Comparison of ENCODE assay signal across 25 cellular contexts in genomic region chr9:129359162-129359811, GRCh38.
"Had no signal": no experiment of that assay in that cellular context is flagged by ENCODE, and none has a peak within 500 bp of the region (broad histone marks: within the 10 kb centered on the region; RNA-seq: fewer than 3 reads in every experiment).

No MANE protein-coding gene starts in this region.

- H3K36me3 Mint-ChIP-seq: activated CD4-positive, alpha-beta memory T cell treated with anti-CD3 and anti-CD28 coated beads for 36 hours; natural killer cell treated with Interleukin-12 subunit alpha and Interleukin-12 subunit beta and Interleukin-15 and Interleukin-18, amount 100 ng/mL, for 72 hours; type B pancreatic cell had no signal

- H3K4me1 Mint-ChIP-seq: activated CD4-positive, alpha-beta T cell treated with anti-CD3 and anti-CD28 coated beads for 36 hours had no signal

- H3K27ac Mint-ChIP-seq: activated B cell treated with CpG ODN at 0.5 μM for 24 hours; activated CD4-positive, alpha-beta memory T cell treated with anti-CD3 and anti-CD28 coated beads for 36 hours; activated CD4-positive, alpha-beta T cell treated with anti-CD3 and anti-CD28 coated beads for 36 hours; dendritic cell treated with granulocyte-macrophage colony-stimulating factor and Interleukin-4, amounts not matched to agents 40 ng/mL and 50 ng/mL, for 4 days; natural killer cell treated with Interleukin-12 subunit alpha and Interleukin-12 subunit beta and Interleukin-15 and Interleukin-18, amount 100 ng/mL, for 72 hours; stimulated activated naive B cell treated with anti-CD40 and anti-IgM and Interleukin-4, amounts not matched to agents 10 μg/mL and 1 μg/mL and 100 μg/mL, for 72 hours; T-helper 17 cell; type B pancreatic cell had no signal

- DNase-seq: activated B cell treated with CpG ODN at 0.5 μM for 24 hours; activated CD4-positive, alpha-beta memory T cell treated with anti-CD3 and anti-CD28 coated beads for 36 hours; activated CD4-positive, alpha-beta T cell treated with anti-CD3 and anti-CD28 coated beads for 36 hours; activated effector memory CD4-positive, alpha-beta T cell treated with Interleukin-2 at 50 U/mL for 16 hours; activated naive CD4-positive, alpha-beta T cell treated with anti-CD3 and anti-CD28 coated beads, Interleukin-2, amount 50 U/mL, for 16 hours; activated T-cell treated with anti-CD3 and anti-CD28 coated beads, Interleukin-2, amount 50 U/mL, for 48 hours; anterior cingulate cortex; body of pancreas; caudate nucleus; effector CD8-positive, alpha-beta T cell; erythroblast; foreskin fibroblast; occipital lobe; small intestine; stimulated activated CD4-positive, alpha-beta T cell treated with anti-CD3 and anti-CD28 coated beads, Interleukin-2, amount 100 ng/mL, for 24 hours; stimulated activated naive B cell treated with anti-CD40 and anti-IgM and Interleukin-4, amounts not matched to agents 10 μg/mL and 1 μg/mL and 100 μg/mL, for 72 hours; SW 1271; T-helper 17 cell; testis had no signal

- H3K27ac ChIP-seq: body of pancreas, testis had no signal

- H3K27me3 Mint-ChIP-seq: activated CD4-positive, alpha-beta T cell treated with anti-CD3 and anti-CD28 coated beads for 36 hours; natural killer cell treated with Interleukin-12 subunit alpha and Interleukin-12 subunit beta and Interleukin-15 and Interleukin-18, amount 100 ng/mL, for 72 hours; type B pancreatic cell had no signal

- H3K4me3 ChIP-seq: body of pancreas, lung, testis had no signal

- H3K9me3 ChIP-seq: testis had no signal

- H3K9me3 Mint-ChIP-seq: activated B cell treated with CpG ODN at 0.5 μM for 24 hours; natural killer cell treated with Interleukin-12 subunit alpha and Interleukin-12 subunit beta and Interleukin-15 and Interleukin-18, amount 100 ng/mL, for 72 hours; type B pancreatic cell had no signal

- H3K4me3 Mint-ChIP-seq: activated B cell treated with CpG ODN at 0.5 μM for 24 hours; activated CD4-positive, alpha-beta memory T cell treated with anti-CD3 and anti-CD28 coated beads for 36 hours; activated CD4-positive, alpha-beta T cell treated with anti-CD3 and anti-CD28 coated beads for 36 hours; dendritic cell treated with granulocyte-macrophage colony-stimulating factor and Interleukin-4, amounts not matched to agents 40 ng/mL and 50 ng/mL, for 4 days; natural killer cell treated with Interleukin-12 subunit alpha and Interleukin-12 subunit beta and Interleukin-15 and Interleukin-18, amount 100 ng/mL, for 72 hours; stimulated activated naive B cell treated with anti-CD40 and anti-IgM and Interleukin-4, amounts not matched to agents 10 μg/mL and 1 μg/mL and 100 μg/mL, for 72 hours; T-helper 17 cell; type B pancreatic cell had no signal

- ATAC-seq: activated CD4-positive, alpha-beta T cell treated with anti-CD3 and anti-CD28 coated beads for 36 hours; body of pancreas; left lobe of liver; sciatic nerve; stimulated activated naive B cell treated with anti-CD40 and anti-IgM and Interleukin-4, amounts not matched to agents 10 μg/mL and 1 μg/mL and 100 μg/mL, for 72 hours; T-helper 17 cell had no signal

- H3K4me1 ChIP-seq: testis had no signal

- H3K27me3 ChIP-seq: body of pancreas, testis had no signal
